21 cellular contexts compared by ENCODE assay signal in the genomic region with DNA sequence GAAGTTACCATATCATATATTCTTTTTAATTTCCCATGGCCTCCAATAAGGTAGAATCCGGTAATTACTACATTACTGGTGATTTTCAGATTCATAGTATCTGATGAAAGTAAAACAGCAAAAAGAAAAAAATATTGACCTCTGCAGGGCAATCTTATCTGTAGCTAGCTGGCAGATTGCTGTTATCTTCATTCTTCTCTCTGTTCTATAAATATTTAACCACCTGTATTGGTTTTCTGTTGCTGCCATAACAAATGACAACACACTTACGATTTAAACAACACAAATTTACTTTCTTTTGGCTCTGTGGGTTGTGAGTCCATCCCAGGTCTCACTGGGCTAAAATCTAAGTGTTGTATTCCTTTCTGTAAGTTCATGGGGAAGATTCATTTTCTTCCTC.
DNase-seq lines count a peak whose midpoint lies in the region; ATAC-seq, FAIRE-seq and TF ChIP-seq lines count a peak whose summit lies in the region.
"Had no signal": no experiment of that assay in that cellular context is flagged by ENCODE, and none has a peak within 500 bp of the region (broad histone marks: within the 10 kb centered on the region; RNA-seq: fewer than 3 reads in every experiment).

No MANE protein-coding gene starts in this region.

- no peaks in the 10 kb centered on the region for H3K9me2 ChIP-seq in GM23248 (ENCODE audit: insufficient read depth)

- peaks cover 28% of the 10 kb centered on the region for H3K4me1 ChIP-seq in GM23248 (ENCODE audit: insufficient read depth)
- H3K4me1 ChIP-seq in body of pancreas, result peaks cover 13% of the 10 kb centered on the region
- peaks cover 0 to 8% (median 6%) of the 10 kb centered on the region in 3 donors for H3K4me1 ChIP-seq in pancreas
- H3K4me1 ChIP-seq in naive thymus-derived CD4-positive, alpha-beta T cell (ENCODE audit: control insufficient read depth in 2 of 2, insufficient read depth in 2 of 2, low read length in 2 of 2), result peaks cover 0 to 7% of the 10 kb centered on the region in 2 donors
- no peaks in the 10 kb centered on the region for H3K4me1 ChIP-seq in A673 (ENCODE audit: insufficient read depth, low read length, poor library complexity, severe bottlenecking)
- H3K4me1 ChIP-seq: HAP-1 had no signal

- no peak overlapping the region for H3K4me3 Mint-ChIP-seq in activated T-cell treated with anti-CD3 and anti-CD28 coated beads, Interleukin-2, amount 50 U/mL, for 24 hours
- no peak overlapping the region for H3K4me3 Mint-ChIP-seq in activated T-cell treated with anti-CD3 and anti-CD28 coated beads, Interleukin-2, amount 50 U/mL, for 4 hours
- no peak overlapping the region for H3K4me3 Mint-ChIP-seq in naive thymus-derived CD4-positive, alpha-beta T cell
- H3K4me3 Mint-ChIP-seq: CD4-positive, alpha-beta memory T cell had no signal

- peak overlapping the region; percentile 29 for H3K27ac Mint-ChIP-seq in activated T-cell treated with anti-CD3 and anti-CD28 coated beads, Interleukin-2, amount 50 U/mL, for 24 hours
- H3K27ac Mint-ChIP-seq in naive thymus-derived CD4-positive, alpha-beta T cell, result no peak overlapping the region

- WGBS in GM23248 (ENCODE audit: low coverage in 1 of 2, low lambda C conversion rate in 2 of 2, missing lambda C conversion rate in 2 of 2), 2 experiments, result 94 to 98% methylated on average over 2 of the region's 2 CpGs
- 18 to 23% methylated on average over 2 of the region's 2 CpGs for WGBS in body of pancreas, 2 donors
- WGBS in pancreas, 2 donors, result 11 to 14% methylated on average over 2 of the region's 2 CpGs

- intact Hi-C loops in body of pancreas (cut with DNase I), result no loop called here
- intact Hi-C loops in pancreas (cut with DNase I), result loop anchor here in 1 of 3 donors (10.0 kb wide), 1 partner anchor 699 kb away; no protein-coding TSS in a partner anchor
- intact Hi-C loops in naive thymus-derived CD4-positive, alpha-beta T cell (cut with micrococcal nuclease), result no loop called here
- intact Hi-C loops in A673 (cut with micrococcal nuclease; ENCODE audit: unreplicated experiment), result no loop called here

- POLR2A ChIA-PET in naive thymus-derived CD4-positive, alpha-beta T cell (lab: Charles Lee), result no interaction called here
- POLR2A ChIA-PET in A673 (lab: Charles Lee; ENCODE audit: low non-redundant PET), result no interaction called here

- no peak overlapping the region for H2AFZ ChIP-seq in GM23248

- no TSS peak for BruUV-seq in A673 (replicated peaks; lab: Mats Ljungman, UMichigan)

- H3K4me1 Mint-ChIP-seq in activated T-cell treated with anti-CD3 and anti-CD28 coated beads, Interleukin-2, amount 50 U/mL, for 24 hours (ENCODE audit: low read depth), result peaks cover 10% of the 10 kb centered on the region
- peaks cover 9% of the 10 kb centered on the region for H3K4me1 Mint-ChIP-seq in activated T-cell treated with anti-CD3 and anti-CD28 coated beads, Interleukin-2, amount 50 U/mL, for 4 hours (ENCODE audit: low read depth)
- peaks cover 6 to 21% (median 10%) of the 10 kb centered on the region in 7 donors for H3K4me1 Mint-ChIP-seq in naive thymus-derived CD4-positive, alpha-beta T cell

- H3K36me3 Mint-ChIP-seq in activated T-cell treated with anti-CD3 and anti-CD28 coated beads, Interleukin-2, amount 50 U/mL, for 24 hours (ENCODE audit: low read depth), result peaks cover 51% of the 10 kb centered on the region
- peaks cover 12% of the 10 kb centered on the region for H3K36me3 Mint-ChIP-seq in activated T-cell treated with anti-CD3 and anti-CD28 coated beads, Interleukin-2, amount 50 U/mL, for 4 hours (ENCODE audit: insufficient read depth)
- peaks cover 0 to 43% (median 35%) of the 10 kb centered on the region in 5 donors for H3K36me3 Mint-ChIP-seq in naive thymus-derived CD4-positive, alpha-beta T cell

- in situ Hi-C loops in GM23248 (cut with MboI), result loop anchor here (25.0 kb wide), 1 partner anchor 721 kb away; no protein-coding TSS in a partner anchor

- peak overlapping the region; percentile 55 for H3K4me2 ChIP-seq in GM23248 (ENCODE audit: unreplicated experiment)

- H3K9me3 Mint-ChIP-seq in activated T-cell treated with anti-CD3 and anti-CD28 coated beads, Interleukin-2, amount 50 U/mL, for 24 hours, result peaks cover 7% of the 10 kb centered on the region
- H3K9me3 Mint-ChIP-seq in activated T-cell treated with anti-CD3 and anti-CD28 coated beads, Interleukin-2, amount 50 U/mL, for 4 hours, result peaks cover 18% of the 10 kb centered on the region
- peaks cover 0 to 29% (median 4%) of the 10 kb centered on the region in 11 donors for H3K9me3 Mint-ChIP-seq in naive thymus-derived CD4-positive, alpha-beta T cell

- H3K27me3 ChIP-seq in GM23248 (replicated peaks; ENCODE audit: insufficient read depth) (no peaks in the 10 kb centered on the region), body of pancreas (no peaks in the 10 kb centered on the region), pancreas (no peaks in the 10 kb centered on the region), A673 (replicated peaks; ENCODE audit: insufficient read depth, low read depth, low read length, poor library complexity) (no peaks in the 10 kb centered on the region)
- no peaks in the 10 kb centered on the region for H3K27me3 ChIP-seq in naive thymus-derived CD4-positive, alpha-beta T cell (ENCODE audit: control insufficient read depth in 2 of 2, insufficient read depth in 2 of 2, low read length in 2 of 2)
- H3K27me3 ChIP-seq: BE2C had no signal

- H3K9me3 ChIP-seq in GM23248 (ENCODE audit: low read depth) (no peaks in the 10 kb centered on the region), body of pancreas (no peaks in the 10 kb centered on the region), pancreas (no peaks in the 10 kb centered on the region), A673 (ENCODE audit: low read depth, low read length, poor library complexity, severe bottlenecking) (no peaks in the 10 kb centered on the region)
- no peaks in the 10 kb centered on the region for H3K9me3 ChIP-seq in naive thymus-derived CD4-positive, alpha-beta T cell (ENCODE audit: control insufficient read depth in 2 of 3, low read length in 3 of 3)
- H3K9me3 ChIP-seq: BE2C, HAP-1 had no signal

- no peaks in the 10 kb centered on the region for H4K20me1 ChIP-seq in GM23248 (ENCODE audit: insufficient read depth)

- ATAC-seq in activated T-cell treated with anti-CD3 and anti-CD28 coated beads, Interleukin-2, amount 50 U/mL, for 4 hours, result no peak
- ATAC-seq in body of pancreas, result peak; percentile 53
- peak in 3 of 4 donors; percentile 45 to 85 (median 75) for ATAC-seq in pancreas
- ATAC-seq in naive thymus-derived CD4-positive, alpha-beta T cell, result no peak

- peak overlapping the region; percentile 45 for H3K27ac ChIP-seq in GM23248
- no peak overlapping the region for H3K27ac ChIP-seq in body of pancreas
- no peak overlapping the region for H3K27ac ChIP-seq in pancreas
- no peak overlapping the region for H3K27ac ChIP-seq in naive thymus-derived CD4-positive, alpha-beta T cell (ENCODE audit: low read depth, low read length)
- H3K27ac ChIP-seq in A673 (ENCODE audit: low read depth, low read length, poor library complexity, severe bottlenecking), result no peak overlapping the region
- H3K27ac ChIP-seq: C4-2B, HL-60 had no signal

- CTCF ChIA-PET in naive thymus-derived CD4-positive, alpha-beta T cell (lab: Charles Lee), result no interaction called here
- CTCF ChIA-PET in A673 (lab: Charles Lee), result no interaction called here

- H3K9ac ChIP-seq in GM23248, result no peak overlapping the region

- peaks cover 98% of the 10 kb centered on the region for H3K79me2 ChIP-seq in GM23248 (ENCODE audit: insufficient read depth)

- FAIRE-seq in pancreas (lab: Jason Lieb, UNC), result no peak
- FAIRE-seq: G401.6, H1 had no signal

- DNase-seq in activated T-cell treated with anti-CD3 and anti-CD28 coated beads, Interleukin-2, amount 50 U/mL, for 24 hours, result no peak
- no peak for DNase-seq in activated T-cell treated with anti-CD3 and anti-CD28 coated beads, Interleukin-2, amount 50 U/mL, for 4 hours
- DNase-seq in GM23248 (no peak), body of pancreas (no peak), pancreas (no peak), NCI-H128 (lab: John Stamatoyannopoulos, UW; ENCODE audit: unreplicated experiment) (no peak), A673 (ENCODE audit: low spot score) (no peak)
- DNase-seq in naive thymus-derived CD4-positive, alpha-beta T cell, result no peak
- DNase-seq: 8988T; ACHN; BE2C; CD4-positive, alpha-beta memory T cell; COR-L47; DMS79; EL; KBM-7 had no signal

- no peak for TF ChIP-seq POLR2A in body of pancreas (IDR thresholded peaks at IDR 0.05)

- peaks cover 72% of the 10 kb centered on the region for H3F3A ChIP-seq in GM23248 (ENCODE audit: insufficient read depth)

- no peak overlapping the region for H3K4me3 ChIP-seq in GM23248
- no peak overlapping the region for H3K4me3 ChIP-seq in body of pancreas
- no peak overlapping the region for H3K4me3 ChIP-seq in pancreas
- H3K4me3 ChIP-seq in naive thymus-derived CD4-positive, alpha-beta T cell (ENCODE audit: low read length), result no peak overlapping the region
- H3K4me3 ChIP-seq in A673 (ENCODE audit: low read depth, low read length, poor library complexity, severe bottlenecking), result no peak overlapping the region
- H3K4me3 ChIP-seq: HAP-1 had no signal

- H3K27me3 Mint-ChIP-seq in activated T-cell treated with anti-CD3 and anti-CD28 coated beads, Interleukin-2, amount 50 U/mL, for 24 hours, result no peaks in the 10 kb centered on the region
- no peaks in the 10 kb centered on the region for H3K27me3 Mint-ChIP-seq in activated T-cell treated with anti-CD3 and anti-CD28 coated beads, Interleukin-2, amount 50 U/mL, for 4 hours (ENCODE audit: low read depth)
- no peaks in the 10 kb centered on the region for H3K27me3 Mint-ChIP-seq in naive thymus-derived CD4-positive, alpha-beta T cell
- H3K27me3 Mint-ChIP-seq: CD4-positive, alpha-beta memory T cell had no signal

- no peak for TF ChIP-seq CTCF in body of pancreas (IDR thresholded peaks at IDR 0.05)
- no peak for TF ChIP-seq CTCF in pancreas (IDR thresholded peaks at IDR 0.05)
- TF ChIP-seq CTCF in A673 (conservative IDR thresholded peaks at IDR 0.05; ENCODE audit: low read depth, low read length), result no peak

- no peaks in the 10 kb centered on the region for H3K36me3 ChIP-seq in GM23248 (ENCODE audit: low read depth)
- no peaks in the 10 kb centered on the region for H3K36me3 ChIP-seq in body of pancreas (replicated peaks in 1 of 2; ENCODE audit: insufficient read depth in 1 of 2, low read depth in 2 of 2)
- no peaks in the 10 kb centered on the region for H3K36me3 ChIP-seq in pancreas
- H3K36me3 ChIP-seq in naive thymus-derived CD4-positive, alpha-beta T cell (ENCODE audit: control insufficient read depth in 2 of 3, insufficient read depth in 3 of 3, low read length in 3 of 3), result no peaks in the 10 kb centered on the region
- no peaks in the 10 kb centered on the region for H3K36me3 ChIP-seq in A673 (ENCODE audit: insufficient read depth, low read length, poor library complexity, severe bottlenecking)
- H3K36me3 ChIP-seq: HAP-1 had no signal

Comparison
In these comparisons a context has a peak if more than half of its experiments do, and no peak if none do; other contexts are left out.
1. ATAC-seq: peak in body of pancreas (single experiment) and pancreas (3 of 4); none in activated T-cell treated with anti-CD3 and anti-CD28 coated beads, Interleukin-2, amount 50 U/mL, for 4 hours (0 of 2) and naive thymus-derived CD4-positive, alpha-beta T cell (single experiment).